Comparison of ENCODE assay signal across 31 cellular contexts in genomic region chr19:54411033-54411432, GRCh38. TPM values are rescaled to one million over a fixed set of nuclear protein-coding genes. Genes with fewer than 3 reads are reported as not detected.
"Had no signal": no experiment of that assay in that cellular context is flagged by ENCODE, and none has a peak within 500 bp of the region (broad histone marks: within the 10 kb centered on the region; RNA-seq: fewer than 3 reads in every experiment).

No MANE protein-coding gene starts in this region.

- DNase-seq: activated CD4-positive, alpha-beta memory T cell treated with anti-CD3 and anti-CD28 coated beads, Interleukin-2, amount 10 ng/mL, durations not matched to agents 7 days and 5 days; activated CD4-positive, alpha-beta T cell treated with anti-CD3 and anti-CD28 coated beads for 1 hour; activated CD4-positive, alpha-beta T cell treated with anti-CD3 and anti-CD28 coated beads for 48 hours; activated CD4-positive, CD25-positive, alpha-beta regulatory T cell; activated CD8-positive, alpha-beta memory T cell treated with anti-CD3 and anti-CD28 coated beads for 24 hours; activated CD8-positive, alpha-beta memory T cell treated with anti-CD3 and anti-CD28 coated beads, Interleukin-2, amount 10 ng/mL, durations not matched to agents 7 days and 5 days; activated CD8-positive, alpha-beta memory T cell treated with anti-CD3 and anti-CD28 coated beads, Interleukin-2, amount 50 U/mL, for 48 hours; activated effector memory CD4-positive, alpha-beta T cell treated with Interleukin-2 at 50 U/mL for 16 hours; activated naive CD4-positive, alpha-beta T cell treated with anti-CD3 and anti-CD28 coated beads, Interleukin-2, amount 10 ng/mL, durations not matched to agents 7 days and 5 days; activated T-cell treated with anti-CD3 and anti-CD28 coated beads, Interleukin-2, amount 50 U/mL, for 48 hours; aorta; MM.1S; MV-4-11; NCI-H1092; NCI-H1436 treated with DMSO at 0.1 percent for 48 hours; NCI-H1694 treated with DMSO at 0.1 percent for 48 hours; NCI-H2029; NCI-H345; NCI-H524 treated with DMSO at 0.1 percent for 48 hours; SIG-M5; SW 1271; T-helper 1 cell; T1000; WERI-Rb-1 had no signal

- H3K4me1 Mint-ChIP-seq: activated naive CD4-positive, alpha-beta T cell treated with anti-CD3 and anti-CD28 coated beads, Interleukin-2, amount 10 ng/mL, durations not matched to agents 7 days and 5 days had no signal

- ATAC-seq: activated CD8-positive, alpha-beta memory T cell treated with anti-CD3 and anti-CD28 coated beads, Interleukin-2, amount 10 ng/mL, durations not matched to agents 7 days and 5 days; Panc1; Right ventricle myocardium inferior had no signal

- H3K27ac Mint-ChIP-seq: activated CD4-positive, alpha-beta memory T cell treated with anti-CD3 and anti-CD28 coated beads, Interleukin-2, amount 10 ng/mL, durations not matched to agents 7 days and 5 days; activated CD8-positive, alpha-beta memory T cell treated with anti-CD3 and anti-CD28 coated beads, Interleukin-2, amount 10 ng/mL, durations not matched to agents 7 days and 5 days; activated naive CD4-positive, alpha-beta T cell treated with anti-CD3 and anti-CD28 coated beads, Interleukin-2, amount 10 ng/mL, durations not matched to agents 7 days and 5 days had no signal

- H3K9ac ChIP-seq: KMS-11 had no signal

- H3K4me2 ChIP-seq: KMS-11 had no signal

- H3K4me3 Mint-ChIP-seq: activated CD4-positive, alpha-beta memory T cell treated with anti-CD3 and anti-CD28 coated beads, Interleukin-2, amount 10 ng/mL, durations not matched to agents 7 days and 5 days; activated CD8-positive, alpha-beta memory T cell treated with anti-CD3 and anti-CD28 coated beads, Interleukin-2, amount 10 ng/mL, durations not matched to agents 7 days and 5 days; activated naive CD4-positive, alpha-beta T cell treated with anti-CD3 and anti-CD28 coated beads, Interleukin-2, amount 10 ng/mL, durations not matched to agents 7 days and 5 days had no signal

- H3K27ac ChIP-seq: cardiac muscle cell, KMS-11, RWPE1, WERI-Rb-1 had no signal

- H3K36me3 ChIP-seq: cardiac muscle cell, WERI-Rb-1 had no signal

- H3K4me3 ChIP-seq: cardiac muscle cell had no signal

RNA-seq across cellular contexts. Expression of gene TTYH1, which starts 4.2 kb away (rescaled TPM):
- total RNA-seq: cardiac muscle cell, LHCN-M2, NCI-H460 had no signal

RNA-seq across cellular contexts. Expression of gene LAIR1, which starts 46.3 kb away (rescaled TPM):
- total RNA-seq: cardiac muscle cell, LHCN-M2, NCI-H460 had no signal
